ENCODE assay signal across 8 cellular contexts in genomic region chr5:16894236-16895057, GRCh38. TPM values are rescaled to one million over a fixed set of nuclear protein-coding genes. Genes with fewer than 3 reads are reported as not detected.
DNase-seq lines count a peak whose midpoint lies in the region; ATAC-seq and TF ChIP-seq lines count a peak whose summit lies in the region.

No MANE protein-coding gene starts in this region.

- H3K4me1 Mint-ChIP-seq in brain, result peaks cover 80% of the 10 kb centered on the region
- H3K4me1 Mint-ChIP-seq in CD4-positive, alpha-beta memory T cell, result no peaks in the 10 kb centered on the region

- H3K27ac ChIP-seq in CD4-positive, alpha-beta memory T cell (ENCODE audit: low read depth, low read length), result no peak overlapping the region

- intact Hi-C loops in mucosa of descending colon (cut with DNase I, micrococcal nuclease), result no loop called here
- intact Hi-C loops in CD4-positive, alpha-beta memory T cell (cut with micrococcal nuclease), result no loop called here

- TF ChIP-seq CTCF in brain (conservative IDR thresholded peaks at IDR 0.05), result no peak
- TF ChIP-seq CTCF in mucosa of descending colon (IDR thresholded peaks at IDR 0.05), result no peak

- H3K4me3 ChIP-seq in mucosa of descending colon, result no peak overlapping the region
- no peak overlapping the region for H3K4me3 ChIP-seq in CD4-positive, alpha-beta memory T cell (ENCODE audit: low read length in 2 of 2)

- ATAC-seq in mucosa of descending colon, result peak; percentile 84
- ATAC-seq in HG03039 (IDR thresholded peaks at IDR 0.05; ENCODE audit: unreplicated experiment), result no peak

- peak overlapping the region in 2 of 5 experiments; percentile 36 to 39 for H3K4me3 Mint-ChIP-seq in brain
- H3K4me3 Mint-ChIP-seq in CD4-positive, alpha-beta memory T cell, result no peak overlapping the region

- peaks cover 8% of the 10 kb centered on the region for H3K27me3 Mint-ChIP-seq in brain
- H3K27me3 Mint-ChIP-seq in CD4-positive, alpha-beta memory T cell, result peaks cover 0 to 2% of the 10 kb centered on the region in 2 donors

- CTCF ChIA-PET in CD4-positive, alpha-beta memory T cell (lab: Charles Lee; ENCODE audit: partially characterized antibody), result no interaction called here

- no peaks in the 10 kb centered on the region for H3K36me3 ChIP-seq in mucosa of descending colon (ENCODE audit: low read depth)
- H3K36me3 ChIP-seq in CD4-positive, alpha-beta memory T cell (ENCODE audit: insufficient read depth, low read length), result no peaks in the 10 kb centered on the region

- DNase-seq in DMS153 (lab: John Stamatoyannopoulos, UW), result peak; percentile 79
- DNase-seq in NCI-H2029 (lab: John Stamatoyannopoulos, UW), result peak; percentile 77
- DNase-seq in mucosa of descending colon, result peak in 2 of 3 donors; percentile 54 to 82
- no peak for DNase-seq in occipital lobe (lab: John Stamatoyannopoulos, UW)
- no peak for DNase-seq in NCI-H1436 treated with DMSO at 0.1 percent for 48 hours (lab: John Stamatoyannopoulos, UW)
- DNase-seq in CD4-positive, alpha-beta memory T cell, result no peak

- no peaks in the 10 kb centered on the region for H3K9me3 ChIP-seq in mucosa of descending colon
- no peaks in the 10 kb centered on the region for H3K9me3 ChIP-seq in CD4-positive, alpha-beta memory T cell (ENCODE audit: control insufficient read depth in 1 of 2, low read length in 2 of 2)

- H3K9me3 Mint-ChIP-seq in brain, result no peaks in the 10 kb centered on the region
- H3K9me3 Mint-ChIP-seq in CD4-positive, alpha-beta memory T cell, result peaks cover 0 to 4% (median under 1%) of the 10 kb centered on the region in 8 donors

- H3K27ac Mint-ChIP-seq in brain, result peak overlapping the region in 3 of 5 experiments; percentile 22 to 83 (median 38)
- H3K27ac Mint-ChIP-seq in CD4-positive, alpha-beta memory T cell, result no peak overlapping the region

- peaks cover 47% of the 10 kb centered on the region for H3K4me1 ChIP-seq in mucosa of descending colon (ENCODE audit: low read depth)
- H3K4me1 ChIP-seq in CD4-positive, alpha-beta memory T cell (ENCODE audit: insufficient read depth, low read length), result no peaks in the 10 kb centered on the region

- POLR2A ChIA-PET in CD4-positive, alpha-beta memory T cell (lab: Charles Lee; ENCODE audit: partially characterized antibody), result no interaction called here

- no peaks in the 10 kb centered on the region for H3K27me3 ChIP-seq in CD4-positive, alpha-beta memory T cell (ENCODE audit: insufficient read depth, low read length)

- no peaks in the 10 kb centered on the region for H3K36me3 Mint-ChIP-seq in brain
- no peaks in the 10 kb centered on the region for H3K36me3 Mint-ChIP-seq in CD4-positive, alpha-beta memory T cell

RNA-seq across cellular contexts. Expression of gene MYO10, which starts 41.6 kb away (rescaled TPM):
- polyA plus RNA-seq in brain (ENCODE audit: insufficient read depth, low read depth, low replicate concordance), result 39.3 TPM
- total RNA-seq in mucosa of descending colon, result 10 to 100 TPM; 29.4 to 87.8 (median 61.3) TPM
- total RNA-seq in occipital lobe, result 31.2 TPM
- under 1 TPM in 1 of 2 experiments, not detected in 1; 0.17 TPM for total RNA-seq in CD4-positive, alpha-beta memory T cell
- under 1 TPM in 1 of 2 donors, not detected in 1; 0.05 TPM for polyA plus RNA-seq in CD4-positive, alpha-beta memory T cell

Comparison
In these comparisons a context has a peak if more than half of its experiments do, and no peak if none do; other contexts are left out.
1. DNase-seq: peak in DMS153 (single experiment), NCI-H2029 (single experiment) and mucosa of descending colon (2 of 3); none in occipital lobe (single experiment), NCI-H1436 treated with DMSO at 0.1 percent for 48 hours (single experiment) and CD4-positive, alpha-beta memory T cell (0 of 5).
2. H3K27ac Mint-ChIP-seq: peak in brain (3 of 5); none in CD4-positive, alpha-beta memory T cell (0 of 7).
3. RNA of gene MYO10, which starts 41.6 kb away (total RNA-seq): 29.4 to 87.8 TPM in mucosa of descending colon and 31.2 TPM in occipital lobe (single experiment); 0.17 TPM in CD4-positive, alpha-beta memory T cell; every median in the first group is over 10 times any median in the second.